Comparison of ENCODE assay signal across 8 cellular contexts in the genomic region with DNA sequence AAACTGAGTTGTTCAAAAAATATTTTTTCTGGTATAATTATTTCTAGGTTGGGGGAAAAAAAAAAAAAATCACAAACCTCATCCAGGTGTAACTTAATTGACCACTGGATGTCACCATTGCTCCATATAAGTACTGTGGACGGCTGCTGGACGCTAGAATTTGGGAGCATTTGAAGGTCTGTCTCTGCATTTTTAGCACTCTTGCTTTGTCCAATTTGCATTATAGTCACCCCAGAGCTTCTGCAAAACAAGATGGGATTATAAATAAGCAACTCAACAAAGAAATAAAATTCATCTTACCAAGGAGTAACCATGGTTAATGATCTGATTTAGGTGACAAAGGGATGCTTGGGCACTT.
A peak's percentile ranks its signal among the peaks of the same experiment; 100 is the strongest.
DNase-seq lines count a peak whose midpoint lies in the region; ATAC-seq and TF ChIP-seq lines count a peak whose summit lies in the region.

No MANE protein-coding gene starts in this region.

- TF ChIP-seq CTCF in epithelial cell of esophagus (IDR thresholded peaks at IDR 0.05; ENCODE audit: insufficient read depth, low read depth, low read length, missing control alignments) = peak; percentile 50
- TF ChIP-seq CTCF in retinal pigment epithelial cell (conservative IDR thresholded peaks at IDR 0.05; ENCODE audit: low read depth, low read length) = peak; percentile 58
- peak in 2 of 5 experiments; percentile 25 to 26 for TF ChIP-seq CTCF in gastrocnemius medialis (IDR thresholded peaks at IDR 0.05 in 4 of 5, conservative IDR thresholded peaks at IDR 0.05 in 1 of 5)

- H3K4me3 ChIP-seq in epithelial cell of esophagus (ENCODE audit: low read length) (no peak overlapping the region), retinal pigment epithelial cell (ENCODE audit: low read length) (no peak overlapping the region), gastrocnemius medialis (no peak overlapping the region)

- TF ChIP-seq POLR2A in gastrocnemius medialis (IDR thresholded peaks at IDR 0.05) = no peak

- H3K27me3 ChIP-seq in gastrocnemius medialis = no peaks in the 10 kb centered on the region

- no peaks in the 10 kb centered on the region for H3K4me1 ChIP-seq in gastrocnemius medialis

- no peak overlapping the region for H3K27ac ChIP-seq in gastrocnemius medialis

- intact Hi-C loops in gastrocnemius medialis (cut with DNase I; ENCODE audit: low total_unique reads) = loop anchor here (5.0 kb wide), 1 partner anchor 183 kb away; no protein-coding TSS in a partner anchor

- in situ Hi-C loops in gastrocnemius medialis (cut with MboI; ENCODE audit: low sequenced_read_pairs in 4 of 4) = no loop called here

- ATAC-seq in GM21447 (IDR thresholded peaks at IDR 0.05; ENCODE audit: unreplicated experiment) = no peak
- no peak for ATAC-seq in gastrocnemius medialis

- H3K9me3 ChIP-seq in gastrocnemius medialis = no peaks in the 10 kb centered on the region

- DNase-seq in NCI-H2081 (lab: John Stamatoyannopoulos, UW) = peak; percentile 48 to 53
- no peak for DNase-seq in NCI-H2081 treated with DMSO at 0.1 percent for 48 hours (lab: John Stamatoyannopoulos, UW)
- DNase-seq in NCI-H524 treated with DMSO at 0.1 percent for 48 hours (lab: John Stamatoyannopoulos, UW) = peak; percentile 12
- DNase-seq in epithelial cell of esophagus (ENCODE audit: low read depth) = peak; percentile 44
- no peak for DNase-seq in retinal pigment epithelial cell (ENCODE audit: low read depth)
- DNase-seq in gastrocnemius medialis = no peak
- DNase-seq in stimulated activated CD4-positive, alpha-beta T cell treated with anti-CD3 and anti-CD28 coated beads, Interleukin-15, amount 100 ng/mL, for 24 hours = no peak

- no peaks in the 10 kb centered on the region for H3K36me3 ChIP-seq in gastrocnemius medialis

Comparison
In these comparisons a context has a peak if more than half of its experiments do, and no peak if none do; other contexts are left out.
1. DNase-seq: peak in NCI-H2081 (2 of 2), NCI-H524 treated with DMSO at 0.1 percent for 48 hours (single experiment) and epithelial cell of esophagus (single experiment); none in NCI-H2081 treated with DMSO at 0.1 percent for 48 hours (single experiment), retinal pigment epithelial cell (single experiment), gastrocnemius medialis (0 of 2) and stimulated activated CD4-positive, alpha-beta T cell treated with anti-CD3 and anti-CD28 coated beads, Interleukin-15, amount 100 ng/mL, for 24 hours (single experiment).